In genomic region chr21:14229399-14229798, GRCh38 we compare ENCODE assay signal across 31 cellular contexts. TPM values are rescaled to one million over a fixed set of nuclear protein-coding genes. Genes with fewer than 3 reads are reported as not detected.
"Had no signal": no experiment of that assay in that cellular context is flagged by ENCODE, and none has a peak within 500 bp of the region (broad histone marks: within the 10 kb centered on the region; RNA-seq: fewer than 3 reads in every experiment).

No MANE protein-coding gene starts in this region.

- ATAC-seq: stimulated activated effector memory CD8-positive, alpha-beta T cell treated with anti-CD3 and anti-CD28 coated beads, Interleukin-12 subunit alpha, Interleukin-12 subunit beta, amount 100 ng/mL, for 72 hours; stimulated activated memory B cell treated with anti-CD40 and anti-IgM and Interleukin-4, amounts not matched to agents 10 μg/mL and 1 μg/mL and 100 μg/mL, for 72 hours; stimulated activated naive B cell treated with anti-CD40 and anti-IgM and Interleukin-4, amounts not matched to agents 10 μg/mL and 1 μg/mL and 100 μg/mL, for 72 hours; stimulated activated naive CD8-positive, alpha-beta T cell treated with anti-CD3 and anti-CD28 coated beads, Interleukin-15, amount 100 ng/mL, for 72 hours; stimulated activated naive CD8-positive, alpha-beta T cell treated with anti-CD3 and anti-CD28 coated beads, Interleukin-15, Interleukin-2, amounts not matched to agents 100 U/mL and 50 U/mL, for 24 hours; upper lobe of right lung had no signal

- FAIRE-seq: urothelium cell line had no signal

- H3K36me3 ChIP-seq: stomach, suprapubic skin, thoracic aorta, thyroid gland, tibial artery, transverse colon, upper lobe of left lung, upper lobe of right lung, uterus, vagina had no signal

- H3K9me3 ChIP-seq: testis, thyroid gland, upper lobe of right lung, uterus, vagina had no signal

- DNase-seq: stimulated activated CD4-positive, alpha-beta T cell treated with anti-CD3 and anti-CD28 coated beads, Interleukin-2, amount 100 ng/mL, for 48 hours; stimulated activated CD4-positive, alpha-beta T cell treated with anti-CD3 and anti-CD28 coated beads, Interleukin-4, amount 100 ng/mL, for 1 hour; stimulated activated CD4-positive, alpha-beta T cell treated with anti-CD3 and anti-CD28 coated beads, Interleukin-4, amount 100 ng/mL, for 24 hours; stimulated activated CD4-positive, alpha-beta T cell treated with anti-CD3 and anti-CD28 coated beads, Interleukin-4, amount 100 ng/mL, for 4 hours; stimulated activated CD8-positive, alpha-beta memory T cell treated with anti-CD3 and anti-CD28 coated beads, Interleukin-4, amount 100 ng/mL, for 48 hours; stimulated activated naive B cell treated with anti-CD40 and anti-IgM and Interleukin-4, amounts not matched to agents 10 μg/mL and 1 μg/mL and 100 μg/mL, for 72 hours; stimulated activated naive CD4-positive, alpha-beta T cell; stimulated activated naive CD4-positive, alpha-beta T cell treated with Interleukin-2 at 50 U/mL for 16 hours; stimulated activated naive CD8-positive, alpha-beta T cell treated with anti-CD3 and anti-CD28 coated beads, Interleukin-15, amount 100 ng/mL, for 72 hours; stimulated activated naive CD8-positive, alpha-beta T cell treated with anti-CD3 and anti-CD28 coated beads, Interleukin-15, Interleukin-2, amounts not matched to agents 100 U/mL and 50 U/mL, for 24 hours; stomach; substantia nigra; testis; thyroid gland; tibial artery; transverse colon; trophoblast cell; upper lobe of left lung; upper lobe of right lung; uterus had no signal

- H3K27me3 ChIP-seq: stomach, suprapubic skin, testis, thyroid gland, tibial artery, tibial nerve, transverse colon, upper lobe of left lung, upper lobe of right lung, uterus, vagina had no signal

- H3K4me1 ChIP-seq: stomach, suprapubic skin, testis, thyroid gland, tibial artery, tibial nerve, transverse colon, upper lobe of left lung, upper lobe of right lung, uterus, vagina had no signal

- H3K27ac ChIP-seq: stomach, suprapubic skin, testis, thoracic aorta, thyroid gland, tibial artery, tibial nerve, transverse colon, upper lobe of left lung, upper lobe of right lung, uterus, vagina had no signal

- H3K4me3 ChIP-seq: stomach, suprapubic skin, testis, thoracic aorta, thyroid gland, tibial artery, tibial nerve, transverse colon, upper lobe of left lung, upper lobe of right lung, uterus, vagina had no signal

RNA-seq across cellular contexts. Expression of gene LIPI, which starts 18.6 kb away (rescaled TPM):
- total RNA-seq: stomach, subcutaneous adipose tissue, suprapubic skin, temporal lobe, thoracic aorta, transverse colon, upper lobe of left lung, upper lobe of right lung, ureter, urinary bladder, uterus, vagina had no signal
- polyA plus RNA-seq: stomach, urinary bladder had no signal
